Comparison of ENCODE assay signal across 8 cellular contexts in the genomic region with DNA sequence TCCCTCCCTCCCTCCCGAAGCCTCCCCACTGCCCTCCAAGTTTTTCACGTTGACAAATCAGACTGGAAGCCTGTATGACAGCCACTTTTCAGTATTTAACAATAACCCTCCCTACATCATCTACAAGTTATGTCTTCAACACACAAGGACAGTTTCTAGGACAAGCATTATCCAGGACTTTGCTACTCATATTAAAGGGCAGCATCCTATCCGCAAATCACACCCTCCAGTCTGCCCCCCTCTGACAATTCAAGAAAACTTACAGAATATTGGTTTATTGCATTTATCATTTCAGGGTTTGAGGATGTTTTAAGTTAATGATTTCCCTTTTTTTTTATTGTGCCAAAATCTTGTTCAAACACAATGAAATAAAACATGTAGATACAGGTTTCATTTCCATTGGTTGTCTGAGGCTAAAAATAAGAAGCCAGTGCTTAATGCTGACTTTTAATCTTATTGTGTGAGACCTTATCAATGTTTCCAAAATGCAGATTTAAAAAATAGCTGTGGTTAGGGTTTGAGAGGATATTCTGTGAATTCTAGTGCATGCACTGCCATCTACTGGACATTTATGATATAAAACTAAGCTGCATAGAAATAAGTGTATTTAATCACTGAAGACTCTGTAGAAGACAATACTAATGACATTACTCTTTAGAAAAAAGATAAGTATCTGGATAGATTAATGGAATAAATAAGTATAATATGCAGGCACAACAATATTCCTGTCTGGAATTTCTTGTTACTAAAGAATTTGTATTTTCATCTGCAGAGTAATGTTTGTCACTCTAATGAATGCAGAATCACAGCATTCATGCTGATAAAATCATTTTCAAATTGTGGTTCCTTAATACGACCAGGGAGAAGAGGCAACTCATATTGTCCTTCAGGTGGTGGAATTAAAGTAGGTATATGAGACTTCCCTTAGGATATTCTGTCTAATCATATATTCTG.
DNase-seq lines count a peak whose midpoint lies in the region; ATAC-seq and TF ChIP-seq lines count a peak whose summit lies in the region.

No MANE protein-coding gene starts in this region.

- peaks cover 19 to 39% of the 10 kb centered on the region in 2 donors for H3K27me3 Mint-ChIP-seq in natural killer cell (ENCODE audit: low read depth in 2 of 2)

- no peak overlapping the region for H3K27ac Mint-ChIP-seq in natural killer cell

- no peaks in the 10 kb centered on the region for H3K36me3 Mint-ChIP-seq in natural killer cell

- H3K4me3 Mint-ChIP-seq in natural killer cell, result no peak overlapping the region

- intact Hi-C loops in natural killer cell (cut with micrococcal nuclease), result loop anchor here (1.0 kb wide), 2 partner anchors 331 to 416 kb away; no protein-coding TSS in a partner anchor

- TF ChIP-seq CTCF in GM12865 (IDR thresholded peaks at IDR 0.05; ENCODE audit: insufficient read depth, low read depth, low read length, missing control alignments), result peak; percentile 22
- peak; percentile 45 for TF ChIP-seq CTCF in epithelial cell of esophagus (IDR thresholded peaks at IDR 0.05; ENCODE audit: insufficient read depth, low read depth, low read length, missing control alignments)
- TF ChIP-seq CTCF in natural killer cell (IDR thresholded peaks at IDR 0.05), result peak; percentile 88

- peak; percentile 70 for DNase-seq in GM12865 (ENCODE audit: low read depth)
- peak; percentile 32 for DNase-seq in Jurkat, Clone E6-1 (ENCODE audit: low read depth, low spot score)
- DNase-seq in SJCRH30, result peak in 1 of 2 experiments; percentile 88
- DNase-seq in epithelial cell of esophagus (ENCODE audit: low read depth), result peak; percentile 59
- DNase-seq in natural killer cell, result no peak
- no peak for DNase-seq in hepatic stellate cell (ENCODE audit: low spot score)
- DNase-seq in D341Med (ENCODE audit: low spot score), result no peak

- peaks cover 18 to 22% of the 10 kb centered on the region in 2 donors for H3K4me1 Mint-ChIP-seq in natural killer cell

- H3K79me2 ChIP-seq in ACC112 (ENCODE audit: control insufficient read depth, insufficient read depth, low read length, unreplicated experiment), result no peaks in the 10 kb centered on the region

- H3K9me3 Mint-ChIP-seq in natural killer cell, result no peaks in the 10 kb centered on the region

- H3K27me3 ChIP-seq in ACC112 (ENCODE audit: insufficient read depth, low read length), result no peaks in the 10 kb centered on the region
- H3K27me3 ChIP-seq in SJCRH30, result no peaks in the 10 kb centered on the region

- peak overlapping the region; percentile 23 for H2AFZ ChIP-seq in ACC112 (ENCODE audit: low read length, unreplicated experiment)

- H3K36me3 ChIP-seq in ACC112 (ENCODE audit: insufficient read depth, low read length), result no peaks in the 10 kb centered on the region
- no peaks in the 10 kb centered on the region for H3K36me3 ChIP-seq in SJCRH30

- H3K4me3 ChIP-seq in ACC112 (ENCODE audit: low read depth, low read length), result 0 out of 2 replicates have a peak overlapping the region, but pooled peaks have one; percentile 24
- no peak overlapping the region for H3K4me3 ChIP-seq in GM12865 (ENCODE audit: low read depth, low read length)
- H3K4me3 ChIP-seq in Jurkat, Clone E6-1 (ENCODE audit: low read length), result no peak overlapping the region
- no peak overlapping the region for H3K4me3 ChIP-seq in SJCRH30
- no peak overlapping the region for H3K4me3 ChIP-seq in epithelial cell of esophagus (ENCODE audit: low read length)

- H3K9me3 ChIP-seq in SJCRH30 (replicated peaks), result no peaks in the 10 kb centered on the region

- peak overlapping the region; percentile 79 for H3K27ac ChIP-seq in ACC112 (ENCODE audit: low read depth, low read length)
- H3K27ac ChIP-seq in SJCRH30, result peak overlapping the region; percentile 9; the same call in 1 of the 2 replicates

- ATAC-seq in natural killer cell, result peak; percentile 53 to 66 (median 57)

- peaks cover 34% of the 10 kb centered on the region for H3K4me1 ChIP-seq in ACC112 (ENCODE audit: control insufficient read depth, insufficient read depth, low read length, unreplicated experiment)
- H3K4me1 ChIP-seq in SJCRH30, result peaks cover 25% of the 10 kb centered on the region

Comparison
In these comparisons a context has a peak if more than half of its experiments do, and no peak if none do; other contexts are left out.
1. DNase-seq: peak in GM12865 (single experiment), Jurkat, Clone E6-1 (single experiment) and epithelial cell of esophagus (single experiment); none in natural killer cell (single experiment), hepatic stellate cell (single experiment) and D341Med (single experiment).
2. CTCF ChIP-seq: peak in every context shown above with its lines; median percentile 88 in natural killer cell; 45 in epithelial cell of esophagus; 22 in GM12865.